Comparison of ENCODE assay signal across 8 cellular contexts in the genomic region with DNA sequence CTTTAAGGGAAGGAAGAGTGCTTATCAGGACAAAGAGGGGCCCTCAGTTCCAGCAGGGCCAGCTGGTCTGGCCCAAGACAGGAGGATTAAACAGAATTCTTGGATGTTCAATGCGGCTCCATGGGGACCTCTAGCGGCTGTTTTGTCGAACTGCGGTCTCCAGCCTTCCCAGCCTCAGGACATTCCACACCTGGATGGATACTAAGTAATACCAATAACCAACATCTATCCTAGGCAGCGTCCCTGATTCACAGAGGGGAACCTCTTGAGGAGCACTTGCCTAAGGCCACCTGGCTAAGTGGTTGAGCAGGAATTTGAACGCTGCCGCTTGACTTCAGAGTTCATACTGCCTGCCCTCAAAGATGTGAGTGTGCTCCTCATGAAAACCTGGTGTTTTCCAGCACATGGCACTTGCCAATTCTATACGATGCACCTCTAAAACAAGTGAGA. TPM values are rescaled to one million over a fixed set of nuclear protein-coding genes. Genes with fewer than 3 reads are reported as not detected.
DNase-seq lines count a peak whose midpoint lies in the region; ATAC-seq and TF ChIP-seq lines count a peak whose summit lies in the region.

No MANE protein-coding gene starts in this region.

- intact Hi-C loops in adrenal gland (cut with DNase I): loop anchor here (5.0 to 10.0 kb wide), 4 partner anchors 77 to 467 kb away; no protein-coding TSS in a partner anchor
- intact Hi-C loops in heart right ventricle (cut with DNase I): loop anchor here (2.0 to 10.0 kb wide), 12 partner anchors 77 to 467 kb away; no protein-coding TSS in a partner anchor
- intact Hi-C loops in psoas muscle (cut with DNase I): loop anchor here (5.0 to 10.0 kb wide), 4 partner anchors 77 to 467 kb away; no protein-coding TSS in a partner anchor

- no peak for TF ChIP-seq POLR2A in adrenal gland (IDR thresholded peaks at IDR 0.05)

- H3K9me3 ChIP-seq in adrenal gland (replicated peaks in 1 of 3) (no peaks in the 10 kb centered on the region), heart right ventricle (no peaks in the 10 kb centered on the region), psoas muscle (no peaks in the 10 kb centered on the region)

- H3K4me1 ChIP-seq in adrenal gland (replicated peaks in 1 of 2): no peaks in the 10 kb centered on the region
- peaks cover 0 to 13% (median 7%) of the 10 kb centered on the region in 9 donors for H3K4me1 ChIP-seq in heart right ventricle
- H3K4me1 ChIP-seq in psoas muscle: no peaks in the 10 kb centered on the region

- TF ChIP-seq CTCF in adrenal gland (IDR thresholded peaks at IDR 0.05) (peak; percentile 70 to 91 (median 80)), heart right ventricle (IDR thresholded peaks at IDR 0.05) (peak; percentile 86 to 95 (median 92)), psoas muscle (IDR thresholded peaks at IDR 0.05) (peak; percentile 84)

- H3K27ac ChIP-seq in adrenal gland (no peak overlapping the region), heart right ventricle (peak overlapping the region in 1 of 10 donors; percentile 22), psoas muscle (no peak overlapping the region)

- 4 to 8% (median 7%) methylated on average over 6 to 8 of the region's 8 CpGs for WGBS in adrenal gland, 4 donors
- WGBS in heart right ventricle, 2 donors: 9 to 13% methylated on average over 8 of the region's 8 CpGs
- WGBS in psoas muscle, 3 donors: 12 to 15% (median 13%) methylated on average over 8 of the region's 8 CpGs

- no peak overlapping the region for H3K4me3 ChIP-seq in adrenal gland
- H3K4me3 ChIP-seq in heart right ventricle: no peak overlapping the region
- no peak overlapping the region for H3K4me3 ChIP-seq in psoas muscle

- H3K27me3 ChIP-seq in adrenal gland (no peaks in the 10 kb centered on the region), heart right ventricle (no peaks in the 10 kb centered on the region), psoas muscle (ENCODE audit: insufficient read depth in 3 of 3, low read length in 2 of 3) (no peaks in the 10 kb centered on the region)

- DNase-seq in CD1c-positive myeloid dendritic cell (ENCODE audit: extremely low spot score): peak; percentile 75
- DNase-seq in NCI-H1092 (lab: John Stamatoyannopoulos, UW): peak; percentile 32
- peak; percentile 58 for DNase-seq in SW480 (ENCODE audit: low spot score)
- DNase-seq in adrenal gland: peak; percentile 58 to 89 (median 70)
- DNase-seq in heart right ventricle: peak; percentile 50
- peak; percentile 58 to 65 for DNase-seq in psoas muscle

- H3K36me3 ChIP-seq in adrenal gland (replicated peaks in 1 of 2) (no peaks in the 10 kb centered on the region), heart right ventricle (no peaks in the 10 kb centered on the region), psoas muscle (ENCODE audit: insufficient read depth in 1 of 2, low read depth in 1 of 2) (no peaks in the 10 kb centered on the region)

- ATAC-seq in GM21723 (IDR thresholded peaks at IDR 0.05; ENCODE audit: unreplicated experiment) (peak; percentile 49), heart right ventricle (peak; percentile 65 to 88 (median 86)), psoas muscle (peak; percentile 76 to 91 (median 78)), GM21367 (IDR thresholded peaks at IDR 0.05; ENCODE audit: unreplicated experiment) (no peak)

RNA-seq across cellular contexts. Expression of a gene that starts 15.5 kb away (rescaled TPM):
- 1 to 10 TPM in 4 of 8 donors, under 1 TPM in 3, not detected in 1; 0.26 to 2.3 (median 1.4) TPM for total RNA-seq in adrenal gland
- 1 to 10 TPM in 2 of 3 donors, under 1 TPM in 1; 0.73 to 2.2 (median 1.2) TPM for polyA plus RNA-seq in adrenal gland
- 1 to 10 TPM in 2 of 10 donors, under 1 TPM in 7, not detected in 1; 0.31 to 6.5 (median 0.74) TPM for total RNA-seq in heart right ventricle
- under 1 TPM; 0.39 to 0.66 TPM for polyA plus RNA-seq in heart right ventricle
- total RNA-seq in psoas muscle: 1 to 10 TPM in 2 of 4 donors, under 1 TPM in 2; 0.18 to 1.2 (median 0.88) TPM
- polyA plus RNA-seq in psoas muscle: 1 to 10 TPM in 1 of 3 donors, under 1 TPM in 2; 0.25 to 1.9 (median 0.55) TPM

RNA-seq across cellular contexts. Expression of a gene that starts 19.7 kb away (rescaled TPM):
- total RNA-seq in adrenal gland (100 to 1,000 TPM; 170 to 605 (median 328) TPM), heart right ventricle (100 to 1,000 TPM in 1 of 10 donors, 10 to 100 TPM in 9; 56.9 to 113 (median 76.7) TPM), psoas muscle (100 to 1,000 TPM in 1 of 4 donors, 10 to 100 TPM in 3; 23.6 to 118 (median 50.3) TPM)
- polyA plus RNA-seq in adrenal gland (100 to 1,000 TPM in 1 of 3 donors, 10 to 100 TPM in 2; 69.8 to 267 (median 86.9) TPM), heart right ventricle (10 to 100 TPM; 30.5 to 35.2 TPM), psoas muscle (10 to 100 TPM; 19.2 to 35.5 (median 25.3) TPM)
